10 cellular contexts compared by ENCODE assay signal in the genomic region with DNA sequence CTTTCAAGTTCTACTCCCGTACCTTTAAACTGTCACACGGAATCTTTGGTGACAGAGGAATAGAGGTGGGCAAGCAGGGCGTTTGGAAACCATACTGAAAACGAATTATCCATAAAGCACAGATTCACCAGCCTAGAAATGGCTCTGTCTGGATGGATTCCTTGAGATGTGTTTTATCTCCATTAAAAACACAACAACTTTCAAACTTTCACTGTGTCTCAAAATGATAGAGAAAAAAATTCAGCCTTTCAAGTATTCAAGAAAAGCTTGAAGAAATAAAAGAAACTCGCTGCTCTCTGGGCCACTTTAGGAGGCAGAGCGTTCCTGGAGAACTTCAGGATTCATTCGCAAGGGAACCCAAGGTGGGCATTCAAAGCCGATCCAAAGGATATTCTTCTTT. TPM values are rescaled to one million over a fixed set of nuclear protein-coding genes. Genes with fewer than 3 reads are reported as not detected.
A peak's percentile ranks its signal among the peaks of the same experiment; 100 is the strongest.
DNase-seq lines count a peak whose midpoint lies in the region; ATAC-seq and TF ChIP-seq lines count a peak whose summit lies in the region.
"Had no signal": no experiment of that assay in that cellular context is flagged by ENCODE, and none has a peak within 500 bp of the region (broad histone marks: within the 10 kb centered on the region; RNA-seq: fewer than 3 reads in every experiment).

No MANE protein-coding gene starts in this region.

- H2AK5ac ChIP-seq in neuronal stem cell (ENCODE audit: low read depth, low read length), result peak overlapping the region; percentile 43

- H3K18ac ChIP-seq in neuronal stem cell (ENCODE audit: low read length), result no peak overlapping the region

- H2BK5ac ChIP-seq in neuronal stem cell (ENCODE audit: low read length), result no peak overlapping the region

- no peak overlapping the region for H4K91ac ChIP-seq in neuronal stem cell (ENCODE audit: low read depth, low read length, poor library complexity)

- H3K4me3 Mint-ChIP-seq in CD8-positive, alpha-beta T cell, result peak overlapping the region; percentile 66
- no peak overlapping the region for H3K4me3 Mint-ChIP-seq in CD4-positive, alpha-beta T cell

- no peak overlapping the region for H3K27ac Mint-ChIP-seq in CD8-positive, alpha-beta T cell
- no peak overlapping the region for H3K27ac Mint-ChIP-seq in CD4-positive, alpha-beta T cell

- no peaks in the 10 kb centered on the region for H3K36me3 Mint-ChIP-seq in CD8-positive, alpha-beta T cell
- H3K36me3 Mint-ChIP-seq in CD4-positive, alpha-beta T cell (ENCODE audit: low read depth), result no peaks in the 10 kb centered on the region

- CTCF ChIA-PET in CD8-positive, alpha-beta T cell (lab: Charles Lee), result no interaction called here
- CTCF ChIA-PET in CD4-positive, alpha-beta T cell (lab: Charles Lee), result no interaction called here

- H2AFZ ChIP-seq in neuronal stem cell (ENCODE audit: low read length), result peak overlapping the region; percentile 54

- H3K27me3 Mint-ChIP-seq in CD8-positive, alpha-beta T cell (ENCODE audit: low read depth), result peaks cover 50% of the 10 kb centered on the region
- H3K27me3 Mint-ChIP-seq in CD4-positive, alpha-beta T cell, result peaks cover 73% of the 10 kb centered on the region

- H3K9me3 Mint-ChIP-seq in CD8-positive, alpha-beta T cell, result no peaks in the 10 kb centered on the region
- H3K9me3 Mint-ChIP-seq in CD4-positive, alpha-beta T cell, result no peaks in the 10 kb centered on the region

- no peak for TF ChIP-seq CTCF in CD8-positive, alpha-beta T cell (IDR thresholded peaks at IDR 0.05)
- TF ChIP-seq CTCF in esophagus muscularis mucosa (IDR thresholded peaks at IDR 0.05), result no peak
- no peak for TF ChIP-seq CTCF in CD4-positive, alpha-beta T cell (IDR thresholded peaks at IDR 0.05)

- H3K23ac ChIP-seq in neuronal stem cell (ENCODE audit: low read depth, low read length, poor library complexity), result no peak overlapping the region

- no peak overlapping the region for H2BK12ac ChIP-seq in neuronal stem cell (ENCODE audit: low read length)

- no peaks in the 10 kb centered on the region for H3K79me1 ChIP-seq in neuronal stem cell (ENCODE audit: low read depth, low read length)

- peaks cover 19% of the 10 kb centered on the region for H3K4me1 Mint-ChIP-seq in CD8-positive, alpha-beta T cell (ENCODE audit: low read depth)
- H3K4me1 Mint-ChIP-seq in CD4-positive, alpha-beta T cell (ENCODE audit: low read depth), result peaks cover 20% of the 10 kb centered on the region

- H3K27ac ChIP-seq in CD8-positive, alpha-beta T cell (ENCODE audit: low read depth, low read length), result no peak overlapping the region
- no peak overlapping the region for H3K27ac ChIP-seq in esophagus muscularis mucosa (replicated peaks in 1 of 4)
- no peak overlapping the region for H3K27ac ChIP-seq in neuronal stem cell (replicated peaks; ENCODE audit: low read length)
- H3K27ac ChIP-seq in CD4-positive, alpha-beta T cell (ENCODE audit: low read depth, low read length), result no peak overlapping the region
- H3K27ac ChIP-seq: HL-60 had no signal

- no peaks in the 10 kb centered on the region for H3K36me3 ChIP-seq in CD8-positive, alpha-beta T cell (ENCODE audit: insufficient read depth, low read length)
- H3K36me3 ChIP-seq in NT2/D1 (ENCODE audit: insufficient read depth, insufficient read length, low read length) (no peaks in the 10 kb centered on the region), esophagus muscularis mucosa (no peaks in the 10 kb centered on the region), neuronal stem cell (replicated peaks in 1 of 2; ENCODE audit: control insufficient read depth in 2 of 2, insufficient read depth in 2 of 2, low read length in 2 of 2) (no peaks in the 10 kb centered on the region)

- H3K4me1 ChIP-seq in CD8-positive, alpha-beta T cell (ENCODE audit: insufficient read depth, low read length), result peaks cover 9% of the 10 kb centered on the region
- no peaks in the 10 kb centered on the region for H3K4me1 ChIP-seq in NT2/D1 (ENCODE audit: insufficient read depth, insufficient read length)
- peaks cover 0 to 13% (median 4%) of the 10 kb centered on the region in 4 donors for H3K4me1 ChIP-seq in esophagus muscularis mucosa
- peaks cover 0 to 3% of the 10 kb centered on the region in 2 donors for H3K4me1 ChIP-seq in neuronal stem cell (ENCODE audit: control insufficient read depth in 2 of 2, insufficient read depth in 1 of 2, low read depth in 1 of 2, low read length in 2 of 2)

- peak overlapping the region; percentile 39 for H2BK120ac ChIP-seq in neuronal stem cell (ENCODE audit: low read depth, low read length)

- peaks cover 27% of the 10 kb centered on the region for H3K27me3 ChIP-seq in CD8-positive, alpha-beta T cell (ENCODE audit: insufficient read depth, low read length)
- peaks cover 50% of the 10 kb centered on the region for H3K27me3 ChIP-seq in NT2/D1 (ENCODE audit: insufficient read depth, insufficient read length)
- H3K27me3 ChIP-seq in esophagus muscularis mucosa, result peaks cover 0 to 59% (median 16%) of the 10 kb centered on the region in 4 donors
- H3K27me3 ChIP-seq in neuronal stem cell (ENCODE audit: control insufficient read depth in 3 of 3, insufficient read depth in 3 of 3, low read depth in 1 of 3, low read length in 3 of 3), result peaks cover 0 to 33% (median 24%) of the 10 kb centered on the region in 3 experiments
- peaks cover 48% of the 10 kb centered on the region for H3K27me3 ChIP-seq in CD4-positive, alpha-beta T cell (ENCODE audit: control insufficient read depth, insufficient read depth, low read length)

- H2BK15ac ChIP-seq in neuronal stem cell (ENCODE audit: low read length), result no peak overlapping the region

- no peak overlapping the region for H3K4me3 ChIP-seq in CD8-positive, alpha-beta T cell (ENCODE audit: low read depth, low read length)
- H3K4me3 ChIP-seq in NT2/D1 (ENCODE audit: insufficient read length, low read depth) (peak overlapping the region; percentile 49), esophagus muscularis mucosa (peak overlapping the region; percentile 35 to 55 (median 40)), neuronal stem cell (ENCODE audit: low read length in 2 of 2) (peak overlapping the region in 1 of 2 donors; percentile 86)

- H3K9ac ChIP-seq in NT2/D1 (ENCODE audit: insufficient read length, low read depth) (peak overlapping the region; percentile 72), neuronal stem cell (ENCODE audit: low read depth, low read length, poor library complexity) (no peak overlapping the region)

- no peak for ATAC-seq in CD8-positive, alpha-beta T cell
- ATAC-seq in CD4-positive, alpha-beta T cell (ENCODE audit: poor library complexity), result no peak
- ATAC-seq in GM21423 (IDR thresholded peaks at IDR 0.05; ENCODE audit: unreplicated experiment), result no peak

- POLR2A ChIA-PET in CD8-positive, alpha-beta T cell (lab: Charles Lee), result no interaction called here
- POLR2A ChIA-PET in CD4-positive, alpha-beta T cell (lab: Charles Lee), result no interaction called here

- H3K4me2 ChIP-seq in neuronal stem cell (ENCODE audit: insufficient read depth, low read length, poor library complexity, severe bottlenecking), result peak overlapping the region; percentile 75

- H3K4ac ChIP-seq in neuronal stem cell (ENCODE audit: low read length), result no peak overlapping the region

- no peak overlapping the region for H4K8ac ChIP-seq in neuronal stem cell (ENCODE audit: low read depth, low read length)

- no peak for DNase-seq in CD8-positive, alpha-beta T cell
- DNase-seq in NT2/D1 (ENCODE audit: low read depth, low spot score) (no peak), esophagus muscularis mucosa (ENCODE audit: extremely low spot score) (no peak), neuronal stem cell (ENCODE audit: low spot score) (no peak), NCI-H345 treated with DMSO at 0.1 percent for 48 hours (lab: John Stamatoyannopoulos, UW; ENCODE audit: unreplicated experiment) (no peak)
- no peak for DNase-seq in CD4-positive, alpha-beta T cell
- DNase-seq: activated gamma-delta T cell treated with Interleukin-2 at 50 U/mL for 16 hours, NCI-H524 had no signal

- H3K14ac ChIP-seq in neuronal stem cell (ENCODE audit: low read length), result no peak overlapping the region

- no peak for TF ChIP-seq EP300 in esophagus muscularis mucosa (IDR thresholded peaks at IDR 0.05)

- TF ChIP-seq POLR2A in esophagus muscularis mucosa (IDR thresholded peaks at IDR 0.05; ENCODE audit: low read depth), result no peak

- H3K9me3 ChIP-seq in CD8-positive, alpha-beta T cell (ENCODE audit: low read length), result no peaks in the 10 kb centered on the region
- H3K9me3 ChIP-seq in NT2/D1 (ENCODE audit: insufficient read depth, low read length), result no peaks in the 10 kb centered on the region
- H3K9me3 ChIP-seq in esophagus muscularis mucosa, result no peaks in the 10 kb centered on the region
- no peaks in the 10 kb centered on the region for H3K9me3 ChIP-seq in neuronal stem cell (replicated peaks in 1 of 2; ENCODE audit: control insufficient read depth in 2 of 2, insufficient read depth in 1 of 2, low read depth in 1 of 2, low read length in 2 of 2)
- no peaks in the 10 kb centered on the region for H3K9me3 ChIP-seq in CD4-positive, alpha-beta T cell (ENCODE audit: control insufficient read depth, low read length)

- 35% methylated on average over 8 of the region's 8 CpGs for WGBS in esophagus muscularis mucosa
- WGBS in neuronal stem cell (ENCODE audit: extremely low coverage in 2 of 2, insufficient read length in 2 of 2, insufficient replicate concordance in 1 of 2), 2 donors, result no CpG with 5 or more reads among the region's 8 CpGs

- intact Hi-C loops in CD8-positive, alpha-beta T cell (cut with DNase I, micrococcal nuclease), result no loop called here
- intact Hi-C loops in esophagus muscularis mucosa (cut with DNase I), result no loop called here
- intact Hi-C loops in CD4-positive, alpha-beta T cell (cut with DNase I, micrococcal nuclease), result no loop called here

RNA-seq across cellular contexts. Expression of gene THBS4, which starts 0.6 kb away (rescaled TPM):
- total RNA-seq in CD8-positive, alpha-beta T cell, result not detected
- 100 to 1,000 TPM in 1 of 4 donors, 10 to 100 TPM in 3; 25.6 to 119 (median 30.6) TPM for total RNA-seq in esophagus muscularis mucosa
- 14.2 TPM for polyA plus RNA-seq in neuronal stem cell (2013, experiment 1 of 2)
- 15.3 TPM for polyA plus RNA-seq in neuronal stem cell (2013, experiment 2 of 2)
- under 1 TPM; 0.47 to 0.85 TPM for total RNA-seq in CD4-positive, alpha-beta T cell

RNA-seq across cellular contexts. Expression of gene MTX3, which starts 43.5 kb away (rescaled TPM):
- total RNA-seq in CD8-positive, alpha-beta T cell, result 10 to 100 TPM; 26.2 to 27.1 TPM
- 10 to 100 TPM; 15.0 to 20.8 (median 15.8) TPM for total RNA-seq in esophagus muscularis mucosa
- 13.7 TPM for polyA plus RNA-seq in neuronal stem cell (2013, experiment 1 of 2)
- 14.6 TPM for polyA plus RNA-seq in neuronal stem cell (2013, experiment 2 of 2)
- 10 to 100 TPM; 25.6 to 26.5 TPM for total RNA-seq in CD4-positive, alpha-beta T cell

Comparison
In these comparisons a context has a peak if more than half of its experiments do, and no peak if none do; other contexts are left out.
1. RNA of gene THBS4, which starts 0.6 kb away (total RNA-seq): 25.6 to 119 TPM in esophagus muscularis mucosa; 0.47 to 0.85 TPM in CD4-positive, alpha-beta T cell and not detected in CD8-positive, alpha-beta T cell; every median in the first group is over 10 times any median in the second.